17 cellular contexts compared by ENCODE assay signal in genomic region chr3:66415867-66416428, GRCh38.
A peak's percentile ranks its signal among the peaks of the same experiment; 100 is the strongest.
DNase-seq lines count a peak whose midpoint lies in the region; ATAC-seq and TF ChIP-seq lines count a peak whose summit lies in the region.
"Had no signal": no experiment of that assay in that cellular context is flagged by ENCODE, and none has a peak within 500 bp of the region (broad histone marks: within the 10 kb centered on the region; RNA-seq: fewer than 3 reads in every experiment).

No MANE protein-coding gene starts in this region.

- no peak for TF ChIP-seq POLR2A in uterus (IDR thresholded peaks at IDR 0.05)

- H3K9me3 ChIP-seq in uterus: no peaks in the 10 kb centered on the region
- no peaks in the 10 kb centered on the region for H3K9me3 ChIP-seq in left lung
- H3K9me3 ChIP-seq: suprapubic skin had no signal

- H3K27ac ChIP-seq in uterus (peak overlapping the region; percentile 52 to 60), left lung (no peak overlapping the region)
- H3K27ac ChIP-seq: suprapubic skin had no signal

- peaks cover 96% of the 10 kb centered on the region for H3K36me3 Mint-ChIP-seq in activated T-helper 17 cell treated with anti-CD3 and anti-CD28 coated beads, Interleukin-2, amount 50 U/mL, for 72 hours (ENCODE audit: low read depth)
- peaks cover 54% of the 10 kb centered on the region for H3K36me3 Mint-ChIP-seq in neural crest cell (ENCODE audit: low read depth)

- H3K4me1 Mint-ChIP-seq in activated T-helper 17 cell treated with anti-CD3 and anti-CD28 coated beads, Interleukin-2, amount 50 U/mL, for 72 hours: peaks cover 22% of the 10 kb centered on the region
- H3K4me1 Mint-ChIP-seq in neural crest cell: peaks cover 76% of the 10 kb centered on the region

- H3K27me3 Mint-ChIP-seq in activated T-helper 17 cell treated with anti-CD3 and anti-CD28 coated beads, Interleukin-2, amount 50 U/mL, for 72 hours: no peaks in the 10 kb centered on the region
- no peaks in the 10 kb centered on the region for H3K27me3 Mint-ChIP-seq in neural crest cell (ENCODE audit: low read depth)

- H3K27me3 ChIP-seq in uterus: no peaks in the 10 kb centered on the region
- H3K27me3 ChIP-seq in left lung: no peaks in the 10 kb centered on the region
- H3K27me3 ChIP-seq: suprapubic skin had no signal

- peaks cover 0 to 11% of the 10 kb centered on the region in 2 donors for H3K4me1 ChIP-seq in uterus
- peaks cover 0 to 11% of the 10 kb centered on the region in 2 donors for H3K4me1 ChIP-seq in left lung

- intact Hi-C loops in cardiac septum (cut with DNase I): no loop called here
- intact Hi-C loops in uterus (cut with DNase I; ENCODE audit: low total_unique reads): no loop called here
- intact Hi-C loops in left lung (cut with DNase I): no loop called here

- H3K27ac Mint-ChIP-seq in activated T-helper 17 cell treated with anti-CD3 and anti-CD28 coated beads, Interleukin-2, amount 50 U/mL, for 72 hours: peak overlapping the region; percentile 83
- peak overlapping the region; percentile 31 for H3K27ac Mint-ChIP-seq in neural crest cell (ENCODE audit: unreplicated experiment)
- H3K27ac Mint-ChIP-seq: activated naive CD4-positive, alpha-beta T cell treated with anti-CD3 and anti-CD28 coated beads for 36 hours had no signal

- no peak overlapping the region for H3K4me3 ChIP-seq in uterus
- H3K4me3 ChIP-seq in left lung: no peak overlapping the region
- H3K4me3 ChIP-seq: suprapubic skin had no signal

- no peak overlapping the region for H3K4me3 Mint-ChIP-seq in activated T-helper 17 cell treated with anti-CD3 and anti-CD28 coated beads, Interleukin-2, amount 50 U/mL, for 72 hours
- no peak overlapping the region for H3K4me3 Mint-ChIP-seq in neural crest cell
- H3K4me3 Mint-ChIP-seq: activated naive CD4-positive, alpha-beta T cell treated with anti-CD3 and anti-CD28 coated beads for 36 hours had no signal

- ATAC-seq in activated T-helper 17 cell treated with anti-CD3 and anti-CD28 coated beads, Interleukin-2, amount 50 U/mL, for 72 hours (replicated peaks): no peak
- ATAC-seq in left lung: no peak

- H3K36me3 ChIP-seq in uterus: no peaks in the 10 kb centered on the region
- peaks cover 0 to 37% of the 10 kb centered on the region in 2 donors for H3K36me3 ChIP-seq in left lung

- TF ChIP-seq CTCF in neural crest cell (conservative IDR thresholded peaks at IDR 0.05) (no peak), uterus (IDR thresholded peaks at IDR 0.05) (no peak), left lung (IDR thresholded peaks at IDR 0.05) (no peak)

- DNase-seq in cardiac septum (ENCODE audit: low spot score) (peak; percentile 67), neural crest cell (ENCODE audit: low read depth, low spot score) (no peak), uterus (no peak), dedifferentiated amniotic fluid mesenchymal stem cell (ENCODE audit: extremely low spot score) (no peak), left lung (no peak)
- no peak for DNase-seq in stimulated activated CD4-positive, alpha-beta T cell treated with anti-CD3 and anti-CD28 coated beads, Interleukin-12 subunit alpha, Interleukin-12 subunit beta, amount 100 ng/mL, for 4 hours
- DNase-seq: activated CD4-positive, alpha-beta T cell treated with anti-CD3 and anti-CD28 coated beads, Interleukin-2, amount 50 U/mL, for 1 hour; activated CD8-positive, alpha-beta memory T cell treated with anti-CD3 and anti-CD28 coated beads, Interleukin-2, amount 50 U/mL, for 48 hours; activated naive CD4-positive, alpha-beta T cell treated with anti-CD3 and anti-CD28 coated beads for 36 hours; aorta; hypothalamus; NCI-H1105 treated with DMSO at 0.1 percent for 48 hours; NCI-H2107; NCI-H526; stimulated activated CD8-positive, alpha-beta memory T cell treated with anti-CD3 and anti-CD28 coated beads, Interleukin-4, amount 100 ng/mL, for 48 hours had no signal

- H3K9me3 Mint-ChIP-seq in activated T-helper 17 cell treated with anti-CD3 and anti-CD28 coated beads, Interleukin-2, amount 50 U/mL, for 72 hours: no peaks in the 10 kb centered on the region
- H3K9me3 Mint-ChIP-seq in neural crest cell: peaks cover 8% of the 10 kb centered on the region

Comparison
In these comparisons a context has a peak if more than half of its experiments do, and no peak if none do; other contexts are left out.
1. H3K27ac ChIP-seq: peak in uterus (2 of 2); none in left lung (0 of 2).